18 cellular contexts compared by ENCODE assay signal in the genomic region with DNA sequence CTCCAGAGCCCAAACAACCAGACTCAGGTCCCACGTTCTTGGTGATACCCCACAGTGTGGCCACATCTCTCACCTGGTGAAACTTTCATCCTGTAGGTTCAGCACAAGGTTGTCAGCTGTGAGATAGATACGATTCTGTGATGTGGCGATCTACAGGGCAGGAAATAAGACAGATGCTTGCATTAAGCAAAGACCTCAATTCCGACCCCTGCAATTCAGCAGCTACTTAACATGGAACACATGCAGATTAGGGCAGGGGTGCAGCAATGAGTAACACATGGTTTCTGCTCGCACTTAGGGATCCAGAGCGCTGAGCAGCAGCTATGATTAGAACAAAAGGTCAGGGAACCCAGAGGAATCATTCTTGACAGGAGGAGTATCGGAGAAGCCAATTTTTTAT. TPM values are rescaled to one million over a fixed set of nuclear protein-coding genes. Genes with fewer than 3 reads are reported as not detected.
DNase-seq lines count a peak whose midpoint lies in the region; ATAC-seq, FAIRE-seq and TF ChIP-seq lines count a peak whose summit lies in the region.
"Had no signal": no experiment of that assay in that cellular context is flagged by ENCODE, and none has a peak within 500 bp of the region (broad histone marks: within the 10 kb centered on the region; RNA-seq: fewer than 3 reads in every experiment).

No MANE protein-coding gene starts in this region.

- H3K4me1 ChIP-seq in endodermal cell (ENCODE audit: control insufficient read depth, insufficient read depth, low read length), result peaks cover 10% of the 10 kb centered on the region
- H3K4me1 ChIP-seq in stomach, result peaks cover 57 to 79% (median 75%) of the 10 kb centered on the region in 4 donors
- H3K4me1 ChIP-seq in small intestine (ENCODE audit: control insufficient read depth in 2 of 2, insufficient read depth in 1 of 2, low read depth in 1 of 2, low read length in 1 of 2), result peaks cover 0 to 6% of the 10 kb centered on the region in 2 donors

- H3K27me3 ChIP-seq in endodermal cell (ENCODE audit: control insufficient read depth, insufficient read depth, low read length, poor library complexity, severe bottlenecking) (no peaks in the 10 kb centered on the region), stomach (no peaks in the 10 kb centered on the region), small intestine (ENCODE audit: control insufficient read depth in 2 of 2, insufficient read depth in 2 of 2, low read length in 2 of 2) (no peaks in the 10 kb centered on the region)
- H3K27me3 ChIP-seq: upper lobe of left lung had no signal

- ATAC-seq in WTC11, result no peak
- ATAC-seq: sciatic nerve had no signal

- no peak overlapping the region for H3K4me3 Mint-ChIP-seq in activated naive CD4-positive, alpha-beta T cell treated with anti-CD3 and anti-CD28 coated beads, Interleukin-2, amount 10 ng/mL, durations not matched to agents 7 days and 5 days
- no peak overlapping the region for H3K4me3 Mint-ChIP-seq in WTC11
- H3K4me3 Mint-ChIP-seq in endodermal cell, result no peak overlapping the region

- CTCF ChIA-PET in activated naive CD4-positive, alpha-beta T cell treated with anti-CD3 and anti-CD28 coated beads, Interleukin-2, amount 10 ng/mL, durations not matched to agents 7 days and 5 days (lab: Charles Lee), result interaction anchor here (1.6 to 12.3 kb wide), 4 partner anchors 10 to 147 kb away, joined by 5 to 491 read pairs (median 18); a partner anchor contains a TSS
- CTCF ChIA-PET in WTC11 (lab: Charles Lee), result interaction anchor here (1.0 to 9.7 kb wide), 3 partner anchors 21 to 143 kb away, joined by 3 to 296 read pairs (median 48); a partner anchor contains a TSS

- TF ChIP-seq CTCF in WTC11 (IDR thresholded peaks at IDR 0.05) (no peak), endodermal cell (conservative IDR thresholded peaks at IDR 0.05) (no peak), stomach (IDR thresholded peaks at IDR 0.05) (no peak)

- H3K27ac Mint-ChIP-seq in activated naive CD4-positive, alpha-beta T cell treated with anti-CD3 and anti-CD28 coated beads, Interleukin-2, amount 10 ng/mL, durations not matched to agents 7 days and 5 days, result peak overlapping the region; percentile 62
- H3K27ac Mint-ChIP-seq in WTC11 (peak overlapping the region; percentile 91), endodermal cell (peak overlapping the region; percentile 63)

- intact Hi-C loops in stomach (cut with DNase I; ENCODE audit: low total_unique reads), result no loop called here

- H3K27ac ChIP-seq in endodermal cell (ENCODE audit: low read depth, low read length) (no peak overlapping the region), stomach (peak overlapping the region in 3 of 5 donors; percentile 94 to 96 (median 94)), small intestine (ENCODE audit: low read depth in 1 of 2, low read length in 1 of 2) (peak overlapping the region in 1 of 2 donors; percentile 79)

- DNase-seq in activated naive CD4-positive, alpha-beta T cell treated with anti-CD3 and anti-CD28 coated beads, Interleukin-2, amount 10 ng/mL, durations not matched to agents 7 days and 5 days, result no peak
- DNase-seq in activated naive CD4-positive, alpha-beta T cell (lab: John Stamatoyannopoulos, UW), result no peak
- DNase-seq in WTC11 (ENCODE audit: low spot score) (no peak), endodermal cell (no peak), stomach (no peak), small intestine (no peak), NCI-H2227 (lab: John Stamatoyannopoulos, UW; ENCODE audit: unreplicated experiment) (no peak)
- no peak for DNase-seq in stimulated activated naive CD4-positive, alpha-beta T cell (lab: John Stamatoyannopoulos, UW)
- DNase-seq: activated CD4-positive, alpha-beta T cell treated with anti-CD3 and anti-CD28 coated beads for 4 hours; effector CD8-positive, alpha-beta T cell; NCI-H2081; NCI-H748 treated with DMSO at 0.1 percent for 48 hours; stimulated activated CD4-positive, alpha-beta T cell treated with anti-CD3 and anti-CD28 coated beads, Interleukin-4, amount 100 ng/mL, for 1 hour; upper lobe of left lung had no signal

- H3K4me3 ChIP-seq in endodermal cell (ENCODE audit: low read length) (no peak overlapping the region), stomach (no peak overlapping the region), small intestine (ENCODE audit: low read depth in 1 of 2, low read length in 2 of 2) (no peak overlapping the region)
- H3K4me3 ChIP-seq: upper lobe of left lung had no signal

- H3K36me3 Mint-ChIP-seq in activated naive CD4-positive, alpha-beta T cell treated with anti-CD3 and anti-CD28 coated beads, Interleukin-2, amount 10 ng/mL, durations not matched to agents 7 days and 5 days, result peaks cover 48% of the 10 kb centered on the region
- H3K36me3 Mint-ChIP-seq in WTC11, result peaks cover 48% of the 10 kb centered on the region
- peaks cover 54% of the 10 kb centered on the region for H3K36me3 Mint-ChIP-seq in endodermal cell (ENCODE audit: low read depth)

- H3K36me3 ChIP-seq in endodermal cell (ENCODE audit: control insufficient read depth, insufficient read depth, low read length), result peaks cover 52% of the 10 kb centered on the region
- H3K36me3 ChIP-seq in stomach, result peaks cover 37 to 46% (median 39%) of the 10 kb centered on the region in 4 donors
- H3K36me3 ChIP-seq in small intestine (ENCODE audit: control insufficient read depth in 2 of 2, insufficient read depth in 2 of 2, low read length in 2 of 2), result peaks cover 5 to 8% of the 10 kb centered on the region in 2 donors

- POLR2A ChIA-PET in WTC11 (lab: Charles Lee), result interaction anchor here (6.6 kb wide), 1 partner anchor 21 kb away, joined by 167 read pairs; a partner anchor contains a TSS

- no peaks in the 10 kb centered on the region for H3K27me3 Mint-ChIP-seq in activated naive CD4-positive, alpha-beta T cell treated with anti-CD3 and anti-CD28 coated beads, Interleukin-2, amount 10 ng/mL, durations not matched to agents 7 days and 5 days
- H3K27me3 Mint-ChIP-seq in WTC11 (ENCODE audit: low read depth) (no peaks in the 10 kb centered on the region), endodermal cell (ENCODE audit: insufficient read depth) (no peaks in the 10 kb centered on the region)

- WGBS in endodermal cell (ENCODE audit: insufficient coverage in 1 of 2, insufficient read length in 1 of 2), 2 experiments, result 95 to 97% methylated on average over 7 of the region's 7 CpGs
- 47 to 65% (median 52%) methylated on average over 7 of the region's 7 CpGs for WGBS in stomach, 5 donors
- WGBS in small intestine, 3 donors, result 45 to 63% (median 47%) methylated on average over 7 of the region's 7 CpGs

- TF ChIP-seq POLR2A in stomach (IDR thresholded peaks at IDR 0.05), result no peak

- peaks cover 64% of the 10 kb centered on the region for H3K4me1 Mint-ChIP-seq in activated naive CD4-positive, alpha-beta T cell treated with anti-CD3 and anti-CD28 coated beads, Interleukin-2, amount 10 ng/mL, durations not matched to agents 7 days and 5 days
- H3K4me1 Mint-ChIP-seq in WTC11 (peaks cover 50% of the 10 kb centered on the region), endodermal cell (peaks cover 56% of the 10 kb centered on the region)

- no peak for FAIRE-seq in small intestine (lab: Jason Lieb, UNC)
- FAIRE-seq: bronchial epithelial cell had no signal

- TF ChIP-seq EP300 in stomach (IDR thresholded peaks at IDR 0.05), result no peak

- H3K9me3 ChIP-seq in endodermal cell (ENCODE audit: control insufficient read depth, low read length) (no peaks in the 10 kb centered on the region), stomach (no peaks in the 10 kb centered on the region), small intestine (ENCODE audit: control insufficient read depth, low read depth) (no peaks in the 10 kb centered on the region)
- H3K9me3 ChIP-seq: upper lobe of left lung had no signal

- H3K9ac ChIP-seq in endodermal cell (ENCODE audit: extremely low read depth, low read length, poor library complexity, severe bottlenecking), result no peak overlapping the region

- no peaks in the 10 kb centered on the region for H3K9me3 Mint-ChIP-seq in activated naive CD4-positive, alpha-beta T cell treated with anti-CD3 and anti-CD28 coated beads, Interleukin-2, amount 10 ng/mL, durations not matched to agents 7 days and 5 days
- H3K9me3 Mint-ChIP-seq in WTC11, result no peaks in the 10 kb centered on the region
- no peaks in the 10 kb centered on the region for H3K9me3 Mint-ChIP-seq in endodermal cell

RNA-seq across cellular contexts. Expression of a gene that starts 4.1 kb away (rescaled TPM):
- total RNA-seq in WTC11 (2021), result 350 to 397 TPM (median 352 TPM) in 3 replicates
- total RNA-seq in endodermal cell, result 100 to 1,000 TPM; 260 to 512 TPM
- polyA plus RNA-seq in endodermal cell (2013, experiment 1 of 2), result 270 TPM
- 248 TPM for polyA plus RNA-seq in endodermal cell (2013, experiment 2 of 2)
- total RNA-seq in stomach, result 100 to 1,000 TPM in 4 of 5 donors, 10 to 100 TPM in 1; 49.2 to 441 (median 150) TPM
- polyA plus RNA-seq in stomach, result 100 to 1,000 TPM; 150 to 179 (median 154) TPM
- polyA plus RNA-seq in small intestine, result 100 to 1,000 TPM; 165 to 311 (median 210) TPM

RNA-seq across cellular contexts. Expression of a gene that starts 4.4 kb away (rescaled TPM):
- total RNA-seq in WTC11 (2021) (59.3 to 78.6 TPM (median 59.8 TPM) in 3 replicates), endodermal cell (100 to 1,000 TPM in 1 of 2 donors, 10 to 100 TPM in 1; 61.1 to 115 TPM), stomach (10 to 100 TPM in 3 of 5 donors, 1 to 10 TPM in 2; 1.2 to 86.6 (median 25.2) TPM)
- 29.1 TPM for polyA plus RNA-seq in endodermal cell (2013, experiment 1 of 2)
- polyA plus RNA-seq in endodermal cell (2013, experiment 2 of 2), result 26.7 TPM
- polyA plus RNA-seq in stomach (10 to 100 TPM; 19.3 to 22.7 (median 21.7) TPM), small intestine (10 to 100 TPM; 12.3 to 32.3 (median 14.1) TPM)

RNA-seq across cellular contexts. Expression of a gene that starts 15.2 kb away (rescaled TPM):
- total RNA-seq in WTC11 (2021), result 27.1 to 34.7 TPM (median 34.5 TPM) in 3 replicates
- 10 to 100 TPM; 35.7 to 68.0 TPM for total RNA-seq in endodermal cell
- 6.3 TPM for polyA plus RNA-seq in endodermal cell (2013, experiment 1 of 2)
- polyA plus RNA-seq in endodermal cell (2013, experiment 2 of 2), result 5.6 TPM
- total RNA-seq in stomach, result 10 to 100 TPM; 11.2 to 36.6 (median 28.0) TPM
- polyA plus RNA-seq in stomach, result 10 to 100 TPM; 40.6 to 51.2 (median 41.2) TPM
- polyA plus RNA-seq in small intestine, result 10 to 100 TPM; 40.7 to 81.1 (median 76.7) TPM
- polyA plus RNA-seq: neural cell had no signal

RNA-seq across cellular contexts. Expression of a gene that starts 22.5 kb away (rescaled TPM):
- total RNA-seq in WTC11 (2021) (158 to 181 TPM (median 172 TPM) in 3 replicates), endodermal cell (100 to 1,000 TPM; 141 to 257 TPM), stomach (100 to 1,000 TPM; 155 to 453 (median 306) TPM)
- polyA plus RNA-seq in endodermal cell (2013, experiment 1 of 2), result 219 TPM
- 218 TPM for polyA plus RNA-seq in endodermal cell (2013, experiment 2 of 2)
- polyA plus RNA-seq in stomach (100 to 1,000 TPM; 418 to 621 (median 443) TPM), small intestine (100 to 1,000 TPM; 185 to 379 (median 361) TPM)

RNA-seq across cellular contexts. Expression of a gene that starts 22.7 kb away (rescaled TPM):
- total RNA-seq in WTC11 (2021), result not detected in 3 replicates
- total RNA-seq in endodermal cell, result not detected
- not detected for polyA plus RNA-seq in endodermal cell (2013, experiment 1 of 2)
- not detected for polyA plus RNA-seq in endodermal cell (2013, experiment 2 of 2)
- total RNA-seq in stomach, result not detected
- not detected for polyA plus RNA-seq in stomach
- polyA plus RNA-seq in small intestine, result not detected
- total RNA-seq: bronchial epithelial cell, liver, sciatic nerve, upper lobe of left lung had no signal
- polyA plus RNA-seq: liver, neural cell had no signal
